Comparison of ENCODE assay signal across 23 cellular contexts in the genomic region with DNA sequence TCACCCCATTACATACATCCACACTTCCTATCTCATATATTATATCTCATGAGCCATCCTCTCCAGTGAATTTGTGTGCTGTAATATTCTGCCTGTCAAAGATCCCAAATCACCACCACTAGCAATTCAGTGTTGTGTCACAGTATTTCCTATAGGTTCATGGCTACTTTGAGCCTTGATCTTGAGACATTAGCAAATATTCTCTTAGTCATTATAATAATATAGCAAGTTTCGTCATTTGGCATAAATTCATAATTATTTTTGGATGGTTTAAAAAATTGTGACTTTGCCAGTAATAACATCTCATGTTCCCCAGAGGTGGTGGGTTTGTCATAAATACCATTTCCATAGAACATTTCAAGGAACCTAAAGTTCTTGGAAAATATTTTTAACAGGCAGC. TPM values are rescaled to one million over a fixed set of nuclear protein-coding genes. Genes with fewer than 3 reads are reported as not detected.
A peak's percentile ranks its signal among the peaks of the same experiment; 100 is the strongest.
DNase-seq lines count a peak whose midpoint lies in the region; ATAC-seq and TF ChIP-seq lines count a peak whose summit lies in the region.
"Had no signal": no experiment of that assay in that cellular context is flagged by ENCODE, and none has a peak within 500 bp of the region (broad histone marks: within the 10 kb centered on the region; RNA-seq: fewer than 3 reads in every experiment).

No MANE protein-coding gene starts in this region.

- TF ChIP-seq CTCF in mammary epithelial cell (conservative IDR thresholded peaks at IDR 0.05 in 1 of 2, IDR thresholded peaks at IDR 0.05 in 1 of 2; ENCODE audit: extremely low read depth in 1 of 2, insufficient read depth in 1 of 2, low read depth in 1 of 2, low read length in 2 of 2), result no peak
- no peak for TF ChIP-seq CTCF in fibroblast of the aortic adventitia (IDR thresholded peaks at IDR 0.05; ENCODE audit: insufficient read depth, low read length)
- TF ChIP-seq CTCF in smooth muscle cell (IDR thresholded peaks at IDR 0.05; ENCODE audit: borderline replicate concordance, insufficient read depth, poor library complexity, severe bottlenecking), result no peak
- TF ChIP-seq CTCF in neural progenitor cell (IDR thresholded peaks at IDR 0.05), result no peak

- no peak overlapping the region for H3K27ac Mint-ChIP-seq in neural progenitor cell
- H3K27ac Mint-ChIP-seq: activated T-cell treated with anti-CD3 and anti-CD28 coated beads, Interleukin-2, amount 50 U/mL, for 72 hours; CD4-positive, CD25-positive, alpha-beta regulatory T cell; stimulated activated naive B cell treated with anti-CD40 and anti-IgM and Interleukin-4, amounts not matched to agents 10 μg/mL and 1 μg/mL and 100 μg/mL, for 72 hours had no signal

- no peak for ATAC-seq in HG03442 (IDR thresholded peaks at IDR 0.05; ENCODE audit: unreplicated experiment)
- ATAC-seq: activated T-cell treated with anti-CD3 and anti-CD28 coated beads, Interleukin-2, amount 50 U/mL, for 72 hours; foreskin keratinocyte had no signal

- CTCF ChIA-PET in mammary epithelial cell (lab: Charles Lee; ENCODE audit: low non-redundant PET), result interaction anchor here (1.1 kb wide), 1 partner anchor 845 kb away, joined by 5 read pairs; no protein-coding TSS in a partner anchor

- 36% methylated on average over 1 of the region's 1 CpG for WGBS in mammary epithelial cell (ENCODE audit: low coverage, missing lambda C conversion rate)
- 90% methylated on average over 1 of the region's 1 CpG for WGBS in smooth muscle cell (ENCODE audit: low lambda C conversion rate)

- H3K9me3 Mint-ChIP-seq in neural progenitor cell, result no peaks in the 10 kb centered on the region
- H3K9me3 Mint-ChIP-seq: activated T-cell treated with anti-CD3 and anti-CD28 coated beads, Interleukin-2, amount 50 U/mL, for 72 hours had no signal

- DNase-seq in HT1080 (ENCODE audit: low read depth) (peak; percentile 31), mammary epithelial cell (peak; percentile 51), fibroblast of the aortic adventitia (ENCODE audit: low read depth) (peak; percentile 56), smooth muscle cell (lab: John Stamatoyannopoulos, UW; ENCODE audit: unreplicated experiment) (no peak), NCI-H82 treated with DMSO at 0.1 percent for 48 hours (lab: John Stamatoyannopoulos, UW; ENCODE audit: unreplicated experiment) (no peak), neural progenitor cell (ENCODE audit: low spot score) (no peak), NCI-H2227 treated with DMSO at 0.1 percent for 48 hours (lab: John Stamatoyannopoulos, UW) (no peak)
- DNase-seq: activated naive CD4-positive, alpha-beta T cell treated with anti-CD3 and anti-CD28 coated beads, Interleukin-2, amount 50 U/mL, for 16 hours; activated T-cell treated with anti-CD3 and anti-CD28 coated beads, Interleukin-2, amount 50 U/mL, for 72 hours; CD4-positive, CD25-positive, alpha-beta regulatory T cell; foreskin keratinocyte; hypothalamus; islet precursor cell; NCI-H1092; NCI-H187 treated with DMSO at 0.1 percent for 48 hours; nephron progenitor cell; Right ventricle myocardium superior; small intestine; stimulated activated CD4-positive, alpha-beta T cell treated with anti-CD3 and anti-CD28 coated beads, Interleukin-2, amount 100 ng/mL, for 48 hours; stimulated activated naive B cell treated with anti-CD40 and anti-IgM and Interleukin-4, amounts not matched to agents 10 μg/mL and 1 μg/mL and 100 μg/mL, for 72 hours; T-helper 1 cell; thyroid gland had no signal

- H3K4me3 Mint-ChIP-seq in neural progenitor cell, result no peak overlapping the region
- H3K4me3 Mint-ChIP-seq: CD4-positive, CD25-positive, alpha-beta regulatory T cell; nephron progenitor cell had no signal

- H2AFZ ChIP-seq in mammary epithelial cell (ENCODE audit: low read depth, low read length), result no peak overlapping the region
- H2AFZ ChIP-seq in smooth muscle cell (ENCODE audit: low read depth), result no peak overlapping the region
- H2AFZ ChIP-seq in neural progenitor cell (replicated peaks), result no peak overlapping the region

- H3K27me3 ChIP-seq in mammary epithelial cell (ENCODE audit: insufficient read depth, low read length) (no peaks in the 10 kb centered on the region), smooth muscle cell (ENCODE audit: low read depth) (no peaks in the 10 kb centered on the region), neural progenitor cell (no peaks in the 10 kb centered on the region)
- H3K27me3 ChIP-seq: foreskin keratinocyte, thyroid gland had no signal

- H3K4me2 ChIP-seq in mammary epithelial cell (ENCODE audit: insufficient read depth, low read depth, low read length) (peak overlapping the region; percentile 18), smooth muscle cell (peak overlapping the region; percentile 24), neural progenitor cell (no peak overlapping the region)

- H3K36me3 Mint-ChIP-seq in neural progenitor cell, result peaks cover 9% of the 10 kb centered on the region

- peaks cover 17% of the 10 kb centered on the region for H3K4me1 ChIP-seq in mammary epithelial cell (ENCODE audit: insufficient read depth, low read length)
- H3K4me1 ChIP-seq in smooth muscle cell (ENCODE audit: low read depth), result peaks cover 40% of the 10 kb centered on the region
- H3K4me1 ChIP-seq in neural progenitor cell, result peaks cover 30% of the 10 kb centered on the region
- H3K4me1 ChIP-seq: thyroid gland had no signal

- H3F3A ChIP-seq in smooth muscle cell (ENCODE audit: low read depth), result peaks cover 39% of the 10 kb centered on the region
- H3F3A ChIP-seq in neural progenitor cell (ENCODE audit: low read depth), result peaks cover 7% of the 10 kb centered on the region

- intact Hi-C loops in mammary epithelial cell (cut with micrococcal nuclease), result no loop called here

- in situ Hi-C loops in mammary epithelial cell (cut with MboI; ENCODE audit: low sequenced_read_pairs in 2 of 2), result no loop called here

- no TSS peak for BruUV-seq in mammary epithelial cell (replicated peaks; lab: Mats Ljungman, UMichigan)

- H4K20me1 ChIP-seq in mammary epithelial cell (ENCODE audit: insufficient read depth, low read length) (no peaks in the 10 kb centered on the region), smooth muscle cell (ENCODE audit: low read depth) (peaks cover 84% of the 10 kb centered on the region), neural progenitor cell (ENCODE audit: low read depth) (peaks cover 24% of the 10 kb centered on the region)

- dilution Hi-C loops in mammary epithelial cell (cut with HindIII; ENCODE audit: low sequenced_read_pairs), result no loop called here

- H3K4me1 Mint-ChIP-seq in neural progenitor cell, result peaks cover 20% of the 10 kb centered on the region

- H3K9ac ChIP-seq in mammary epithelial cell (ENCODE audit: insufficient read depth, low read length) (no peak overlapping the region), smooth muscle cell (ENCODE audit: low read depth) (no peak overlapping the region), neural progenitor cell (no peak overlapping the region)

- H3K27ac ChIP-seq in mammary epithelial cell (ENCODE audit: insufficient read depth, low read depth, low read length) (no peak overlapping the region), smooth muscle cell (ENCODE audit: low read depth) (peak overlapping the region; percentile 98), neural progenitor cell (no peak overlapping the region)
- H3K27ac ChIP-seq: foreskin keratinocyte, thyroid gland had no signal

- H3K9me3 ChIP-seq in mammary epithelial cell (replicated peaks; ENCODE audit: insufficient read depth, low read length), result no peaks in the 10 kb centered on the region
- no peaks in the 10 kb centered on the region for H3K9me3 ChIP-seq in smooth muscle cell (replicated peaks; ENCODE audit: low read depth)
- H3K9me3 ChIP-seq in neural progenitor cell (ENCODE audit: low read depth), result no peaks in the 10 kb centered on the region
- H3K9me3 ChIP-seq: thyroid gland had no signal

- H3K4me3 ChIP-seq in mammary epithelial cell (replicated peaks in 1 of 3; ENCODE audit: insufficient read depth in 1 of 3, low read depth in 2 of 3, low read length in 3 of 3) (no peak overlapping the region), fibroblast of the aortic adventitia (ENCODE audit: low read depth, low read length) (no peak overlapping the region), smooth muscle cell (no peak overlapping the region), neural progenitor cell (no peak overlapping the region)
- H3K4me3 ChIP-seq: thyroid gland had no signal

- H3K79me2 ChIP-seq in mammary epithelial cell (ENCODE audit: insufficient read depth, low read length), result peaks cover 48% of the 10 kb centered on the region
- peaks cover 95% of the 10 kb centered on the region for H3K79me2 ChIP-seq in smooth muscle cell (ENCODE audit: low read depth)
- no peaks in the 10 kb centered on the region for H3K79me2 ChIP-seq in neural progenitor cell (ENCODE audit: low read depth)

- no peaks in the 10 kb centered on the region for H3K36me3 ChIP-seq in mammary epithelial cell (ENCODE audit: insufficient read depth, low read length)
- H3K36me3 ChIP-seq in smooth muscle cell (ENCODE audit: low read depth), result no peaks in the 10 kb centered on the region
- no peaks in the 10 kb centered on the region for H3K36me3 ChIP-seq in neural progenitor cell
- H3K36me3 ChIP-seq: thyroid gland had no signal

- peaks cover 2% of the 10 kb centered on the region for H3K27me3 Mint-ChIP-seq in neural progenitor cell (ENCODE audit: insufficient read depth, low read depth)
- H3K27me3 Mint-ChIP-seq: CD4-positive, CD25-positive, alpha-beta regulatory T cell; stimulated activated naive B cell treated with anti-CD40 and anti-IgM and Interleukin-4, amounts not matched to agents 10 μg/mL and 1 μg/mL and 100 μg/mL, for 72 hours had no signal

RNA-seq across cellular contexts. Expression of a gene that starts 47.7 kb away (rescaled TPM):
- 53.2 and 59.1 TPM in 2 replicates for total RNA-seq in HT1080 (2014; rRNA removed; shearing (Covaris generic))
- polyA plus RNA-seq in HT1080 (2015; cell fraction: cytosol; rRNA removed), result 59.4 and 62.0 TPM in 2 replicates
- 32.6 and 44.8 TPM in 2 replicates for polyA plus RNA-seq in HT1080 (2015; cell fraction: nucleus; rRNA removed)
- total RNA-seq in mammary epithelial cell, result 10 to 100 TPM; 20.8 to 55.3 TPM
- polyA plus RNA-seq in mammary epithelial cell, result 24.7 TPM
- 0.67 TPM for polyA minus RNA-seq in mammary epithelial cell
- total RNA-seq in fibroblast of the aortic adventitia (ENCODE audit: low replicate concordance), result 20.1 and 27.8 TPM in 2 replicates
- 11.6 and 19.2 TPM in 2 replicates for total RNA-seq in smooth muscle cell
- 19.7 and 24.1 TPM in 2 replicates for polyA plus RNA-seq in smooth muscle cell
- total RNA-seq in neural progenitor cell (ENCODE audit: low replicate concordance), result 32.8 and 56.3 TPM in 2 replicates

Comparison
In these comparisons a context has a peak if more than half of its experiments do, and no peak if none do; other contexts are left out.
1. DNase-seq: peak in HT1080 (single experiment), mammary epithelial cell (single experiment) and fibroblast of the aortic adventitia (single experiment); none in smooth muscle cell (single experiment), NCI-H82 treated with DMSO at 0.1 percent for 48 hours (single experiment), neural progenitor cell (single experiment) and NCI-H2227 treated with DMSO at 0.1 percent for 48 hours (single experiment).